ENCODE assay signal across 1 cellular context in the genomic region with DNA sequence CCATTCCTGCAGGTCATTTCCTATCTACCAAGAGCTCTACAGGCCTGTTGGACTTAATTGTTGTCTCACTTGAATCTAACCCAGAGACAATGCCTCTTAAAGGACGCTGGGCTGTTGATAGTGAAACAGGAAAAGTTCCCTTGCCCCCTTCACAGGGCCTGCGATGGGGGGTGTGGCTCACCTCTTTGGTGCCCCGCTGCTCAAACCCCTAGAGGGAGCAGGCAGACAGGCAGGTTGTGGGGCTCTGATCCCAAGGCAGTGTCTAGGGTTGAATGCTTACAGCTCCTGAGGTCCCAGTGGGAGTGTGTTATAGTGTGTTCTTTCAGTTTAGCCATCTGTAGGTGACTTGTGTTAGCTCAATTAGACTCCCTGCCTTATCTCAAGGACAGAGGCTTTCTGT.
TF ChIP-seq lines count a peak whose summit lies in the region.

No MANE protein-coding gene starts in this region.

TF ChIP-seq in GM23338, 12 proteins besides CTCF, POLR2A, EP300 and RAD21 (continued from another document):
- TF ChIP-seq, protein P1, sequence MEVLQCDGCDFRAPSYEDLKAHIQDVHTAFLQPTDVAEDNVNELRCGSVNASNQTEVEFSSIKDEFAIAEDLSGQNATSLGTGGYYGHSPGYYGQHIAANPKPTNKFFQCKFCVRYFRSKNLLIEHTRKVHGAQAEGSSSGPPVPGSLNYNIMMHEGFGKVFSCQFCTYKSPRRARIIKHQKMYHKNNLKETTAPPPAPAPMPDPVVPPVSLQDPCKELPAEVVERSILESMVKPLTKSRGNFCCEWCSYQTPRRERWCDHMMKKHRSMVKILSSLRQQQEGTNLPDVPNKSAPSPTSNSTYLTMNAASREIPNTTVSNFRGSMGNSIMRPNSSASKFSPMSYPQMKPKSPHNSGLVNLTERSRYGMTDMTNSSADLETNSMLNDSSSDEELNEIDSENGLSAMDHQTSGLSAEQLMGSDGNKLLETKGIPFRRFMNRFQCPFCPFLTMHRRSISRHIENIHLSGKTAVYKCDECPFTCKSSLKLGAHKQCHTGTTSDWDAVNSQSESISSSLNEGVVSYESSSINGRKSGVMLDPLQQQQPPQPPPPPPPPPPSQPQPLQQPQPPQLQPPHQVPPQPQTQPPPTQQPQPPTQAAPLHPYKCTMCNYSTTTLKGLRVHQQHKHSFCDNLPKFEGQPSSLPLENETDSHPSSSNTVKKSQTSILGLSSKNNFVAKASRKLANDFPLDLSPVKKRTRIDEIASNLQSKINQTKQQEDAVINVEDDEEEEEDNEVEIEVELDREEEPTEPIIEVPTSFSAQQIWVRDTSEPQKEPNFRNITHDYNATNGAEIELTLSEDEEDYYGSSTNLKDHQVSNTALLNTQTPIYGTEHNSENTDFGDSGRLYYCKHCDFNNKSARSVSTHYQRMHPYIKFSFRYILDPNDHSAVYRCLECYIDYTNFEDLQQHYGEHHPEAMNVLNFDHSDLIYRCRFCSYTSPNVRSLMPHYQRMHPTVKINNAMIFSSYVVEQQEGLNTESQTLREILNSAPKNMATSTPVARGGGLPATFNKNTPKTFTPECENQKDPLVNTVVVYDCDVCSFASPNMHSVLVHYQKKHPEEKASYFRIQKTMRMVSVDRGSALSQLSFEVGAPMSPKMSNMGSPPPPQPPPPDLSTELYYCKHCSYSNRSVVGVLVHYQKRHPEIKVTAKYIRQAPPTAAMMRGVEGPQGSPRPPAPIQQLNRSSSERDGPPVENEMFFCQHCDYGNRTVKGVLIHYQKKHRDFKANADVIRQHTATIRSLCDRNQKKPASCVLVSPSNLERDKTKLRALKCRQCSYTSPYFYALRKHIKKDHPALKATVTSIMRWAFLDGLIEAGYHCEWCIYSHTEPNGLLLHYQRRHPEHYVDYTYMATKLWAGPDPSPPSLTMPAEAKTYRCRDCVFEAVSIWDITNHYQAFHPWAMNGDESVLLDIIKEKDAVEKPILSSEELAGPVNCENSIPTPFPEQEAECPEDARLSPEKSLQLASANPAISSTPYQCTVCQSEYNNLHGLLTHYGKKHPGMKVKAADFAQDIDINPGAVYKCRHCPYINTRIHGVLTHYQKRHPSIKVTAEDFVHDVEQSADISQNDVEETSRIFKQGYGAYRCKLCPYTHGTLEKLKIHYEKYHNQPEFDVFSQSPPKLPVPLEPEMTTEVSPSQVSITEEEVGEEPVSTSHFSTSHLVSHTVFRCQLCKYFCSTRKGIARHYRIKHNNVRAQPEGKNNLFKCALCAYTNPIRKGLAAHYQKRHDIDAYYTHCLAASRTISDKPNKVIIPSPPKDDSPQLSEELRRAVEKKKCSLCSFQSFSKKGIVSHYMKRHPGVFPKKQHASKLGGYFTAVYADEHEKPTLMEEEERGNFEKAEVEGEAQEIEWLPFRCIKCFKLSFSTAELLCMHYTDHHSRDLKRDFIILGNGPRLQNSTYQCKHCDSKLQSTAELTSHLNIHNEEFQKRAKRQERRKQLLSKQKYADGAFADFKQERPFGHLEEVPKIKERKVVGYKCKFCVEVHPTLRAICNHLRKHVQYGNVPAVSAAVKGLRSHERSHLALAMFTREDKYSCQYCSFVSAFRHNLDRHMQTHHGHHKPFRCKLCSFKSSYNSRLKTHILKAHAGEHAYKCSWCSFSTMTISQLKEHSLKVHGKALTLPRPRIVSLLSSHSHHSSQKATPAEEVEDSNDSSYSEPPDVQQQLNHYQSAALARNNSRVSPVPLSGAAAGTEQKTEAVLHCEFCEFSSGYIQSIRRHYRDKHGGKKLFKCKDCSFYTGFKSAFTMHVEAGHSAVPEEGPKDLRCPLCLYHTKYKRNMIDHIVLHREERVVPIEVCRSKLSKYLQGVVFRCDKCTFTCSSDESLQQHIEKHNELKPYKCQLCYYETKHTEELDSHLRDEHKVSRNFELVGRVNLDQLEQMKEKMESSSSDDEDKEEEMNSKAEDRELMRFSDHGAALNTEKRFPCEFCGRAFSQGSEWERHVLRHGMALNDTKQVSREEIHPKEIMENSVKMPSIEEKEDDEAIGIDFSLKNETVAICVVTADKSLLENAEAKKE (CRISPR knock-in tag; IDR thresholded peaks at IDR 0.05), result no peak
- TF ChIP-seq EZH2 (IDR thresholded peaks at IDR 0.05; ENCODE audit: low read depth, unreplicated experiment), result no peak
